Comparison of ENCODE assay signal across 20 cellular contexts in genomic region chr1:39685071-39685470, GRCh38. TPM values are rescaled to one million over a fixed set of nuclear protein-coding genes. Genes with fewer than 3 reads are reported as not detected.
DNase-seq lines count a peak whose midpoint lies in the region; ATAC-seq and TF ChIP-seq lines count a peak whose summit lies in the region.
"Had no signal": no experiment of that assay in that cellular context is flagged by ENCODE, and none has a peak within 500 bp of the region (broad histone marks: within the 10 kb centered on the region; RNA-seq: fewer than 3 reads in every experiment).

No MANE protein-coding gene starts in this region.

- no peak for DNase-seq in activated T-cell treated with anti-CD3 and anti-CD28 coated beads, Interleukin-2, amount 50 U/mL, for 72 hours
- DNase-seq in activated T-cell treated with anti-CD3 and anti-CD28 coated beads for 4 hours (no peak), NCI-H446 (lab: John Stamatoyannopoulos, UW) (peak; percentile 22 to 77), cerebellum (ENCODE audit: low spot score) (peak; percentile 90), A673 (ENCODE audit: low spot score) (no peak), medulla oblongata (ENCODE audit: extremely low spot score) (no peak)
- DNase-seq in stimulated activated CD4-positive, alpha-beta T cell treated with anti-CD3 and anti-CD28 coated beads, Interleukin-2, amount 100 ng/mL, for 24 hours, result no peak
- DNase-seq: COR-L47, GM23248, KBM-7, NCI-H1417 treated with DMSO at 0.1 percent for 48 hours, NCI-H2029 treated with DMSO at 0.1 percent for 48 hours, NCI-H2171 treated with DMSO at 0.1 percent for 48 hours, NCI-H510A, PC-9 had no signal

- no peak overlapping the region for H3K4me3 ChIP-seq in A673 (ENCODE audit: low read depth, low read length, poor library complexity, severe bottlenecking)
- H3K4me3 ChIP-seq: BLaER1, GM23248, PC-9 had no signal

- CTCF ChIA-PET in A673 (lab: Charles Lee), result no interaction called here

- H3K36me3 ChIP-seq in A673 (ENCODE audit: insufficient read depth, low read length, poor library complexity, severe bottlenecking), result no peaks in the 10 kb centered on the region
- H3K36me3 ChIP-seq: BLaER1 had no signal

- no TSS peak for BruUV-seq in A673 (replicated peaks; lab: Mats Ljungman, UMichigan)

- intact Hi-C loops in A673 (cut with micrococcal nuclease; ENCODE audit: unreplicated experiment), result no loop called here

- H3K4me3 Mint-ChIP-seq in activated T-cell treated with anti-CD3 and anti-CD28 coated beads, Interleukin-2, amount 50 U/mL, for 72 hours, result peak overlapping the region; percentile 24 to 48

- H3K4me1 Mint-ChIP-seq in activated T-cell treated with anti-CD3 and anti-CD28 coated beads, Interleukin-2, amount 50 U/mL, for 72 hours (ENCODE audit: low read depth), result peaks cover 26% of the 10 kb centered on the region

- POLR2A ChIA-PET in A673 (lab: Charles Lee; ENCODE audit: low non-redundant PET), result no interaction called here

- peaks cover 1 to 2% of the 10 kb centered on the region in 2 donors for H3K36me3 Mint-ChIP-seq in activated T-cell treated with anti-CD3 and anti-CD28 coated beads, Interleukin-2, amount 50 U/mL, for 72 hours (ENCODE audit: insufficient read depth in 2 of 2)

- H3K4me1 ChIP-seq in A673 (ENCODE audit: insufficient read depth, low read length, poor library complexity, severe bottlenecking), result no peaks in the 10 kb centered on the region

- TF ChIP-seq CTCF in A673 (conservative IDR thresholded peaks at IDR 0.05; ENCODE audit: low read depth, low read length), result no peak

- no peak for ATAC-seq in activated T-cell treated with anti-CD3 and anti-CD28 coated beads, Interleukin-2, amount 50 U/mL, for 72 hours (replicated peaks in 1 of 2)
- no peak for ATAC-seq in HG03469 (IDR thresholded peaks at IDR 0.05; ENCODE audit: unreplicated experiment)
- ATAC-seq: HCT116 had no signal

- H3K27ac Mint-ChIP-seq in activated T-cell treated with anti-CD3 and anti-CD28 coated beads, Interleukin-2, amount 50 U/mL, for 72 hours, result peak overlapping the region; percentile 70

- peaks cover 37% of the 10 kb centered on the region for H3K27me3 Mint-ChIP-seq in activated T-cell treated with anti-CD3 and anti-CD28 coated beads, Interleukin-2, amount 50 U/mL, for 72 hours (ENCODE audit: low read depth)

- H3K27me3 ChIP-seq in A673 (replicated peaks; ENCODE audit: insufficient read depth, low read depth, low read length, poor library complexity), result peaks cover 69% of the 10 kb centered on the region
- H3K27me3 ChIP-seq: BLaER1 had no signal

- H3K27ac ChIP-seq in A673 (ENCODE audit: low read depth, low read length, poor library complexity, severe bottlenecking), result no peak overlapping the region
- H3K27ac ChIP-seq: 22Rv1, BLaER1, GM23248, PC-9 had no signal

- no peaks in the 10 kb centered on the region for H3K9me3 Mint-ChIP-seq in activated T-cell treated with anti-CD3 and anti-CD28 coated beads, Interleukin-2, amount 50 U/mL, for 72 hours

- H3K9me3 ChIP-seq in A673 (ENCODE audit: low read depth, low read length, poor library complexity, severe bottlenecking), result no peaks in the 10 kb centered on the region
- H3K9me3 ChIP-seq: BLaER1 had no signal

RNA-seq across cellular contexts. Expression of gene HPCAL4, which starts 6.2 kb away (rescaled TPM):
- under 1 TPM; 0.35 to 0.86 TPM for total RNA-seq in activated T-cell treated with anti-CD3 and anti-CD28 coated beads, Interleukin-2, amount 50 U/mL, for 72 hours
- total RNA-seq in cerebellum, result 27.9 TPM
- not detected in 2 replicates for total RNA-seq in A673 (2021)
- total RNA-seq: GM23248 had no signal

RNA-seq across cellular contexts. Expression of gene NT5C1A, which starts 13.2 kb away (rescaled TPM):
- under 1 TPM in 1 of 2 donors, not detected in 1; 0.29 TPM for total RNA-seq in activated T-cell treated with anti-CD3 and anti-CD28 coated beads, Interleukin-2, amount 50 U/mL, for 72 hours
- total RNA-seq in cerebellum (1.00 TPM), A673 (2021) (not detected in 2 replicates)
- total RNA-seq: GM23248, PC-9 had no signal

RNA-seq across cellular contexts. Expression of gene HEYL, which starts 45.6 kb away (rescaled TPM):
- under 1 TPM; 0.32 to 0.89 TPM for total RNA-seq in activated T-cell treated with anti-CD3 and anti-CD28 coated beads, Interleukin-2, amount 50 U/mL, for 72 hours
- total RNA-seq in cerebellum, result 0.82 TPM
- total RNA-seq in A673 (2021), result 0.77 and 1.3 TPM in 2 replicates
- total RNA-seq: GM23248, SK-MEL-5 had no signal

RNA-seq across cellular contexts. Expression of gene PPIE, which starts 53.6 kb away (rescaled TPM):
- total RNA-seq in activated T-cell treated with anti-CD3 and anti-CD28 coated beads, Interleukin-2, amount 50 U/mL, for 72 hours, result 10 to 100 TPM; 47.3 to 54.6 TPM
- 19.4 TPM for total RNA-seq in cerebellum
- total RNA-seq in A673 (2021), result 62.8 and 71.0 TPM in 2 replicates

Comparison
In these comparisons a context has a peak if more than half of its experiments do, and no peak if none do; other contexts are left out.
1. DNase-seq: peak in NCI-H446 (2 of 2) and cerebellum (single experiment); none in activated T-cell treated with anti-CD3 and anti-CD28 coated beads, Interleukin-2, amount 50 U/mL, for 72 hours (0 of 2), activated T-cell treated with anti-CD3 and anti-CD28 coated beads for 4 hours (single experiment), A673 (single experiment), medulla oblongata (single experiment) and stimulated activated CD4-positive, alpha-beta T cell treated with anti-CD3 and anti-CD28 coated beads, Interleukin-2, amount 100 ng/mL, for 24 hours (0 of 2).
2. RNA of gene HPCAL4, which starts 6.2 kb away (total RNA-seq): 27.9 TPM in cerebellum (single experiment); 0.35 to 0.86 TPM in activated T-cell treated with anti-CD3 and anti-CD28 coated beads, Interleukin-2, amount 50 U/mL, for 72 hours and not detected in A673; every median in the first group is over 10 times any median in the second.